In the genomic region with DNA sequence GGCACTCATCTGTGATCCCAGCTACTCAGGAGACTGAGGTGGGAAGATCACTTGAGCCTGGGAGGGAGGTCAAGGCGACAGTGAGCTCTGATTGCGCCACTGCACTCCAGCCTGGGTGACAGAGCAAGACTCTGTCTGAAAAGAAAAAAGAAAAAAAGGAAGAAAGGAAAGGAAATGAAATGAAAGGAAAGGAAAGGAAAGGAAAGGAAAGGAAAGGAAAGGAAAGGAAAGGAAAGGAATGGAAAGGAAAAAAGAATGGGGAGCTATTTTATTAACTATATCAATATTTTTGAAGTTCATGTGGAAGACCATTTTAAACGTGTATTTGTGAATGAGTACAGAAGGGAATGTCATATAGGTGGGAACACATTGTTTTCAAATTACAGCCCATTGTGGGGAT, we compare ENCODE assay signal across 15 cellular contexts. TPM values are rescaled to one million over a fixed set of nuclear protein-coding genes. Genes with fewer than 3 reads are reported as not detected.
DNase-seq lines count a peak whose midpoint lies in the region; ATAC-seq and TF ChIP-seq lines count a peak whose summit lies in the region.
"Had no signal": no experiment of that assay in that cellular context is flagged by ENCODE, and none has a peak within 500 bp of the region (broad histone marks: within the 10 kb centered on the region; RNA-seq: fewer than 3 reads in every experiment).

No MANE protein-coding gene starts in this region.

- H3K18ac ChIP-seq in mesendoderm (ENCODE audit: low read length) = no peak overlapping the region

- H3K79me1 ChIP-seq in mesendoderm (ENCODE audit: low read length) = no peaks in the 10 kb centered on the region

- H3K4me1 ChIP-seq in KMS-11 (ENCODE audit: low read depth, poor library complexity, severe bottlenecking) (peaks cover 21% of the 10 kb centered on the region), mesendoderm (ENCODE audit: control insufficient read depth, low read depth, low read length) (no peaks in the 10 kb centered on the region), subcutaneous abdominal adipose tissue (ENCODE audit: control insufficient read depth in 5 of 5, insufficient read depth in 5 of 5, low read length in 5 of 5) (peaks cover 3 to 29% (median 22%) of the 10 kb centered on the region in 5 donors)

- no peaks in the 10 kb centered on the region for H3K27me3 ChIP-seq in KMS-11 (ENCODE audit: insufficient read depth, low read depth)
- no peaks in the 10 kb centered on the region for H3K27me3 ChIP-seq in mesendoderm (ENCODE audit: insufficient read depth, low read length, poor library complexity)
- no peaks in the 10 kb centered on the region for H3K27me3 ChIP-seq in subcutaneous abdominal adipose tissue (ENCODE audit: control insufficient read depth in 5 of 5, insufficient read depth in 4 of 5, low read length in 5 of 5)

- peaks cover 28% of the 10 kb centered on the region for H3K4me1 Mint-ChIP-seq in activated naive CD8-positive, alpha-beta T cell treated with anti-CD3 and anti-CD28 coated beads for 36 hours
- peaks cover 37% of the 10 kb centered on the region for H3K4me1 Mint-ChIP-seq in activated naive CD8-positive, alpha-beta T cell treated with anti-CD3 and anti-CD28 coated beads, Interleukin-2, amount 50 U/mL, for 24 hours
- H3K4me1 Mint-ChIP-seq in effector memory CD8-positive, alpha-beta T cell (ENCODE audit: low read depth in 2 of 2) = peaks cover 0 to 2% of the 10 kb centered on the region in 2 donors

- no peak overlapping the region for H4K8ac ChIP-seq in mesendoderm (ENCODE audit: low read depth, low read length)

- H3K23ac ChIP-seq in mesendoderm (ENCODE audit: low read length) = no peak overlapping the region

- H4K5ac ChIP-seq in mesendoderm (ENCODE audit: low read length) = no peak overlapping the region

- peaks cover 10% of the 10 kb centered on the region for H3K36me3 Mint-ChIP-seq in activated naive CD8-positive, alpha-beta T cell treated with anti-CD3 and anti-CD28 coated beads for 36 hours
- H3K36me3 Mint-ChIP-seq in activated naive CD8-positive, alpha-beta T cell treated with anti-CD3 and anti-CD28 coated beads, Interleukin-2, amount 50 U/mL, for 24 hours (ENCODE audit: low read depth) = no peaks in the 10 kb centered on the region
- H3K36me3 Mint-ChIP-seq in effector memory CD8-positive, alpha-beta T cell (ENCODE audit: insufficient read depth) = peaks cover 4% of the 10 kb centered on the region

- H3K4me3 ChIP-seq in KMS-11 (IDR thresholded peaks at IDR 0.05; ENCODE audit: insufficient read depth, low read depth, low read length) (no peak overlapping the region), mesendoderm (ENCODE audit: low read length) (no peak overlapping the region), subcutaneous abdominal adipose tissue (ENCODE audit: low read depth in 1 of 5, low read length in 5 of 5) (no peak overlapping the region)

- TF ChIP-seq CTCF in KMS-11 (conservative IDR thresholded peaks at IDR 0.05; ENCODE audit: low read depth, low read length) = no peak

- no CpG with 5 or more reads among the region's 3 CpGs for WGBS in mesendoderm (ENCODE audit: extremely low coverage, insufficient coverage, low lambda C conversion rate)

- H3K27ac Mint-ChIP-seq in activated naive CD8-positive, alpha-beta T cell treated with anti-CD3 and anti-CD28 coated beads for 36 hours = peak overlapping the region; percentile 84
- H3K27ac Mint-ChIP-seq in activated naive CD8-positive, alpha-beta T cell treated with anti-CD3 and anti-CD28 coated beads, Interleukin-2, amount 50 U/mL, for 24 hours = no peak overlapping the region
- peak overlapping the region in 1 of 2 donors; percentile 13 for H3K27ac Mint-ChIP-seq in effector memory CD8-positive, alpha-beta T cell

- H3K4me3 Mint-ChIP-seq in activated naive CD8-positive, alpha-beta T cell treated with anti-CD3 and anti-CD28 coated beads for 36 hours = peak overlapping the region; percentile 27
- H3K4me3 Mint-ChIP-seq in activated naive CD8-positive, alpha-beta T cell treated with anti-CD3 and anti-CD28 coated beads, Interleukin-2, amount 50 U/mL, for 24 hours = no peak overlapping the region
- H3K4me3 Mint-ChIP-seq in effector memory CD8-positive, alpha-beta T cell = no peak overlapping the region

- no peaks in the 10 kb centered on the region for H4K20me1 ChIP-seq in KMS-11 (ENCODE audit: insufficient read depth)

- no peak overlapping the region for H2BK120ac ChIP-seq in mesendoderm (ENCODE audit: low read depth, low read length)

- H3K79me2 ChIP-seq in KMS-11 (ENCODE audit: insufficient read depth, low read depth) (no peaks in the 10 kb centered on the region), mesendoderm (ENCODE audit: control insufficient read depth, insufficient read depth, low read length) (no peaks in the 10 kb centered on the region)

- H2BK5ac ChIP-seq in mesendoderm (ENCODE audit: low read length) = no peak overlapping the region

- H3K56ac ChIP-seq in mesendoderm (ENCODE audit: low read length) = no peak overlapping the region

- no peaks in the 10 kb centered on the region for H3K36me3 ChIP-seq in KMS-11 (ENCODE audit: insufficient read depth)
- peaks cover 2% of the 10 kb centered on the region for H3K36me3 ChIP-seq in mesendoderm (ENCODE audit: control insufficient read depth, insufficient read depth, low read length)
- H3K36me3 ChIP-seq in subcutaneous abdominal adipose tissue (ENCODE audit: control insufficient read depth in 5 of 5, insufficient read depth in 5 of 5, low read length in 5 of 5) = no peaks in the 10 kb centered on the region

- H3K9ac ChIP-seq in KMS-11 (no peak overlapping the region), mesendoderm (ENCODE audit: low read length) (no peak overlapping the region), subcutaneous abdominal adipose tissue (ENCODE audit: low read length in 5 of 5) (no peak overlapping the region)

- H3K4ac ChIP-seq in mesendoderm (ENCODE audit: low read depth, low read length) = no peak overlapping the region

- no peak for ATAC-seq in activated naive CD8-positive, alpha-beta T cell treated with anti-CD3 and anti-CD28 coated beads, Interleukin-2, amount 50 U/mL, for 24 hours
- no peak for ATAC-seq in effector memory CD8-positive, alpha-beta T cell (replicated peaks)
- no peak for ATAC-seq in HG03095 (IDR thresholded peaks at IDR 0.05; ENCODE audit: unreplicated experiment)

- H3K9me3 ChIP-seq in subcutaneous abdominal adipose tissue (ENCODE audit: control insufficient read depth in 5 of 5, low read length in 5 of 5) = no peaks in the 10 kb centered on the region
- H3K9me3 ChIP-seq: Caco-2 had no signal

- no peaks in the 10 kb centered on the region for H3K27me3 Mint-ChIP-seq in activated naive CD8-positive, alpha-beta T cell treated with anti-CD3 and anti-CD28 coated beads for 36 hours
- H3K27me3 Mint-ChIP-seq in activated naive CD8-positive, alpha-beta T cell treated with anti-CD3 and anti-CD28 coated beads, Interleukin-2, amount 50 U/mL, for 24 hours = no peaks in the 10 kb centered on the region
- H3K27me3 Mint-ChIP-seq in effector memory CD8-positive, alpha-beta T cell = no peaks in the 10 kb centered on the region

- no peak for DNase-seq in activated naive CD8-positive, alpha-beta T cell treated with anti-CD3 and anti-CD28 coated beads for 36 hours
- no peak for DNase-seq in activated naive CD8-positive, alpha-beta T cell treated with anti-CD3 and anti-CD28 coated beads, Interleukin-2, amount 50 U/mL, for 24 hours
- DNase-seq in mesendoderm (no peak), HK-2 (ENCODE audit: unreplicated experiment) (no peak)
- no peak for DNase-seq in effector memory CD8-positive, alpha-beta T cell
- DNase-seq: Caco-2, DMS79, Karpas-422, NCI-H1436 treated with DMSO at 0.1 percent for 48 hours, NCI-H2081, NCI-H510A treated with DMSO at 0.1 percent for 48 hours, SHP77 treated with DMSO at 0.1 percent for 48 hours had no signal

- H3K4me2 ChIP-seq in KMS-11 (0 out of 2 replicates have a peak overlapping the region, but pooled peaks have one; percentile 65), mesendoderm (ENCODE audit: low read length) (no peak overlapping the region)

- H2BK15ac ChIP-seq in mesendoderm (replicated peaks; ENCODE audit: low read depth) = no peak overlapping the region

- H3K9me3 Mint-ChIP-seq in activated naive CD8-positive, alpha-beta T cell treated with anti-CD3 and anti-CD28 coated beads for 36 hours = peaks cover 12% of the 10 kb centered on the region
- H3K9me3 Mint-ChIP-seq in activated naive CD8-positive, alpha-beta T cell treated with anti-CD3 and anti-CD28 coated beads, Interleukin-2, amount 50 U/mL, for 24 hours = peaks cover 10% of the 10 kb centered on the region
- no peaks in the 10 kb centered on the region for H3K9me3 Mint-ChIP-seq in effector memory CD8-positive, alpha-beta T cell

- H2AK5ac ChIP-seq in mesendoderm (ENCODE audit: low read length) = no peak overlapping the region

- H3K27ac ChIP-seq in KMS-11 = no peak overlapping the region
- peak overlapping the region; percentile 3 for H3K27ac ChIP-seq in mesendoderm (ENCODE audit: low read depth, low read length)
- peak overlapping the region; percentile 94 for H3K27ac ChIP-seq in subcutaneous abdominal adipose tissue (ENCODE audit: low read depth, low read length)

- no peak overlapping the region for H2AFZ ChIP-seq in KMS-11 (ENCODE audit: low read depth)

RNA-seq across cellular contexts. Expression of a gene that starts 7.0 kb away (rescaled TPM):
- 10 to 100 TPM; 37.0 to 37.3 TPM for total RNA-seq in activated naive CD8-positive, alpha-beta T cell treated with anti-CD3 and anti-CD28 coated beads for 36 hours
- 2.3 TPM for polyA plus RNA-seq in mesendoderm (2013, experiment 1 of 2)
- polyA plus RNA-seq in mesendoderm (2013, experiment 2 of 2) = 2.3 TPM

RNA-seq across cellular contexts. Expression of a gene that starts 33.0 kb away (rescaled TPM):
- 10 to 100 TPM; 28.6 to 28.7 TPM for total RNA-seq in activated naive CD8-positive, alpha-beta T cell treated with anti-CD3 and anti-CD28 coated beads for 36 hours
- 5.0 TPM for polyA plus RNA-seq in mesendoderm (2013, experiment 1 of 2)
- polyA plus RNA-seq in mesendoderm (2013, experiment 2 of 2) = 4.9 TPM

RNA-seq across cellular contexts. Expression of a gene that starts 43.3 kb away (rescaled TPM):
- total RNA-seq in activated naive CD8-positive, alpha-beta T cell treated with anti-CD3 and anti-CD28 coated beads for 36 hours = 10 to 100 TPM; 20.7 to 22.5 TPM
- polyA plus RNA-seq in mesendoderm (2013, experiment 1 of 2) = 39.3 TPM
- polyA plus RNA-seq in mesendoderm (2013, experiment 2 of 2) = 38.4 TPM
